8 cellular contexts compared by ENCODE assay signal in genomic region chrX:49053223-49054072, GRCh38. TPM values are rescaled to one million over a fixed set of nuclear protein-coding genes. Genes with fewer than 3 reads are reported as not detected.
DNase-seq lines count a peak whose midpoint lies in the region; ATAC-seq, FAIRE-seq and TF ChIP-seq lines count a peak whose summit lies in the region.

No MANE protein-coding gene starts in this region.

- no peaks in the 10 kb centered on the region for H3K4me1 ChIP-seq in psoas muscle

- 1 to 40% (median 1%) methylated on average over 23 to 78 of the region's 79 CpGs for WGBS in psoas muscle, 3 donors

- ATAC-seq in HG03432 (IDR thresholded peaks at IDR 0.05; ENCODE audit: unreplicated experiment), result peak; percentile 78
- peak; percentile 93 for ATAC-seq in activated naive CD4-positive, alpha-beta T cell treated with anti-CD3 and anti-CD28 coated beads, Interleukin-2, amount 50 U/mL, for 72 hours
- peak; percentile 82 to 93 for ATAC-seq in left cardiac atrium
- peak; percentile 56 to 74 (median 67) for ATAC-seq in psoas muscle
- ATAC-seq in HG03108 (IDR thresholded peaks at IDR 0.05; ENCODE audit: unreplicated experiment), result no peak

- H3K27ac Mint-ChIP-seq in activated naive CD4-positive, alpha-beta T cell treated with anti-CD3 and anti-CD28 coated beads, Interleukin-2, amount 50 U/mL, for 72 hours, result peak overlapping the region; percentile 90 to 93

- H3K36me3 Mint-ChIP-seq in activated naive CD4-positive, alpha-beta T cell treated with anti-CD3 and anti-CD28 coated beads, Interleukin-2, amount 50 U/mL, for 72 hours, result peaks cover 0 to 6% of the 10 kb centered on the region in 2 donors

- peak overlapping the region; percentile 69 for H3K4me3 ChIP-seq in psoas muscle

- no peaks in the 10 kb centered on the region for H3K27me3 ChIP-seq in psoas muscle (ENCODE audit: insufficient read depth in 3 of 3, low read length in 2 of 3)

- TF ChIP-seq CTCF in psoas muscle (IDR thresholded peaks at IDR 0.05), result no peak

- no peaks in the 10 kb centered on the region for H3K36me3 ChIP-seq in psoas muscle (ENCODE audit: insufficient read depth in 1 of 2, low read depth in 1 of 2)

- H3K9me3 ChIP-seq in psoas muscle, result no peaks in the 10 kb centered on the region

- peaks cover 0 to 5% of the 10 kb centered on the region in 2 donors for H3K9me3 Mint-ChIP-seq in activated naive CD4-positive, alpha-beta T cell treated with anti-CD3 and anti-CD28 coated beads, Interleukin-2, amount 50 U/mL, for 72 hours

- intact Hi-C loops in left cardiac atrium (cut with DNase I), result no loop called here
- intact Hi-C loops in psoas muscle (cut with DNase I), result no loop called here

- peak; percentile 26 for DNase-seq in DMS114 treated with DMSO at 0.1 percent for 48 hours (lab: John Stamatoyannopoulos, UW; ENCODE audit: unreplicated experiment)
- DNase-seq in RPMI8226, result peak; percentile 48
- peak; percentile 66 to 78 for DNase-seq in activated naive CD4-positive, alpha-beta T cell treated with anti-CD3 and anti-CD28 coated beads, Interleukin-2, amount 50 U/mL, for 72 hours (ENCODE audit: low spot score in 2 of 2)
- DNase-seq in left cardiac atrium, result peak; percentile 75
- DNase-seq in psoas muscle, result peak; percentile 60 to 71
- DNase-seq in RCC 7860 (ENCODE audit: low spot score), result no peak

- H3K27ac ChIP-seq in psoas muscle, result peak overlapping the region; percentile 61

- FAIRE-seq in RCC 7860 (lab: Jason Lieb, UNC), result no peak

RNA-seq across cellular contexts. Expression of gene CCDC120, which starts 5.4 kb away (rescaled TPM):
- total RNA-seq in activated naive CD4-positive, alpha-beta T cell treated with anti-CD3 and anti-CD28 coated beads, Interleukin-2, amount 50 U/mL, for 72 hours, result 1 to 10 TPM; 4.5 to 5.7 TPM
- 1 to 10 TPM; 2.4 to 2.7 TPM for total RNA-seq in left cardiac atrium
- total RNA-seq in psoas muscle, result 1 to 10 TPM in 2 of 4 donors, under 1 TPM in 2; 0.76 to 1.2 (median 0.95) TPM
- under 1 TPM; 0.40 to 0.48 (median 0.43) TPM for polyA plus RNA-seq in psoas muscle

RNA-seq across cellular contexts. Expression of gene TFE3, which starts 10.3 kb away (rescaled TPM):
- 10 to 100 TPM; 34.8 to 41.8 TPM for total RNA-seq in activated naive CD4-positive, alpha-beta T cell treated with anti-CD3 and anti-CD28 coated beads, Interleukin-2, amount 50 U/mL, for 72 hours
- total RNA-seq in left cardiac atrium, result 10 to 100 TPM; 34.5 to 36.2 TPM
- total RNA-seq in psoas muscle, result 10 to 100 TPM; 18.1 to 46.5 (median 30.4) TPM
- polyA plus RNA-seq in psoas muscle, result 10 to 100 TPM; 16.9 to 55.2 (median 32.3) TPM

RNA-seq across cellular contexts. Expression of gene PRAF2, which starts 20.4 kb away (rescaled TPM):
- 10 to 100 TPM; 10.9 to 40.9 TPM for total RNA-seq in activated naive CD4-positive, alpha-beta T cell treated with anti-CD3 and anti-CD28 coated beads, Interleukin-2, amount 50 U/mL, for 72 hours
- 10 to 100 TPM; 15.6 to 20.1 TPM for total RNA-seq in left cardiac atrium
- 1 to 10 TPM; 4.3 to 9.1 (median 6.6) TPM for total RNA-seq in psoas muscle
- 10 to 100 TPM in 2 of 3 donors, 1 to 10 TPM in 1; 9.7 to 12.5 (median 11.4) TPM for polyA plus RNA-seq in psoas muscle

RNA-seq across cellular contexts. Expression of gene WDR45, which starts 26.2 kb away (rescaled TPM):
- total RNA-seq in activated naive CD4-positive, alpha-beta T cell treated with anti-CD3 and anti-CD28 coated beads, Interleukin-2, amount 50 U/mL, for 72 hours, result 10 to 100 TPM; 24.6 to 57.5 TPM
- total RNA-seq in left cardiac atrium (10 to 100 TPM; 52.3 to 61.1 TPM), psoas muscle (10 to 100 TPM; 67.3 to 85.7 (median 75.0) TPM)
- polyA plus RNA-seq in psoas muscle, result 100 to 1,000 TPM in 1 of 3 donors, 10 to 100 TPM in 2; 93.2 to 102 (median 99.4) TPM

RNA-seq across cellular contexts. Expression of gene GRIPAP1, which starts 51.4 kb away (rescaled TPM):
- 100 to 1,000 TPM in 1 of 2 donors, 10 to 100 TPM in 1; 92.3 to 140 TPM for total RNA-seq in activated naive CD4-positive, alpha-beta T cell treated with anti-CD3 and anti-CD28 coated beads, Interleukin-2, amount 50 U/mL, for 72 hours
- total RNA-seq in left cardiac atrium (10 to 100 TPM; 23.7 to 25.4 TPM), psoas muscle (10 to 100 TPM; 16.5 to 23.6 (median 19.4) TPM)
- 10 to 100 TPM; 12.6 to 17.5 (median 13.4) TPM for polyA plus RNA-seq in psoas muscle
